ENCODE assay signal across 9 cellular contexts in genomic region chr12:96502477-96502876, GRCh38. TPM values are rescaled to one million over a fixed set of nuclear protein-coding genes. Genes with fewer than 3 reads are reported as not detected.
DNase-seq lines count a peak whose midpoint lies in the region; ATAC-seq and TF ChIP-seq lines count a peak whose summit lies in the region.
"Had no signal": no experiment of that assay in that cellular context is flagged by ENCODE, and none has a peak within 500 bp of the region (broad histone marks: within the 10 kb centered on the region; RNA-seq: fewer than 3 reads in every experiment).

No MANE protein-coding gene starts in this region.

- H3K36me3 Mint-ChIP-seq in T-cell: no peaks in the 10 kb centered on the region
- H3K36me3 Mint-ChIP-seq in chondrocyte (ENCODE audit: low read depth): no peaks in the 10 kb centered on the region

- H3K4me3 ChIP-seq in mesendoderm (ENCODE audit: low read length) (no peak overlapping the region), foreskin fibroblast (ENCODE audit: low read depth in 1 of 2, low read length in 2 of 2) (no peak overlapping the region)
- H3K4me3 ChIP-seq: testis had no signal

- H3K4me1 ChIP-seq in mesendoderm (ENCODE audit: control insufficient read depth, low read depth, low read length): peaks cover 4% of the 10 kb centered on the region
- H3K4me1 ChIP-seq: testis had no signal

- no peak overlapping the region for H2BK15ac ChIP-seq in mesendoderm (replicated peaks; ENCODE audit: low read depth)

- ATAC-seq in GM18909 (IDR thresholded peaks at IDR 0.05; ENCODE audit: poor library complexity, unreplicated experiment): peak; percentile 59
- peak; percentile 63 for ATAC-seq in HG02678 (IDR thresholded peaks at IDR 0.05; ENCODE audit: unreplicated experiment)
- ATAC-seq in T-cell (replicated peaks in 1 of 4): no peak
- ATAC-seq in Right ventricle myocardium inferior: no peak

- no peak overlapping the region for H3K23ac ChIP-seq in mesendoderm (ENCODE audit: low read length)

- H3K9ac ChIP-seq in mesendoderm (ENCODE audit: low read length): no peak overlapping the region

- POLR2A ChIA-PET in T-cell (lab: Charles Lee): interaction anchor here in 1 of 2 donors (0.9 to 1.1 kb wide), 3 partner anchors 13 to 103 kb away, joined by 3 to 5 read pairs (median 4); partner anchors contain the start of gene CFAP54

- H3K9me3 Mint-ChIP-seq in T-cell: no peaks in the 10 kb centered on the region
- no peaks in the 10 kb centered on the region for H3K9me3 Mint-ChIP-seq in chondrocyte (ENCODE audit: low read depth)

- no peak overlapping the region for H3K27ac ChIP-seq in mesendoderm (ENCODE audit: low read depth, low read length)

- no peak overlapping the region for H3K56ac ChIP-seq in mesendoderm (ENCODE audit: low read length)

- H3K18ac ChIP-seq in mesendoderm (ENCODE audit: low read length): peak overlapping the region; percentile 22

- TF ChIP-seq CTCF in chondrocyte (IDR thresholded peaks at IDR 0.05) (no peak), foreskin fibroblast (IDR thresholded peaks at IDR 0.05; ENCODE audit: low read depth, low read length) (no peak)

- no peak overlapping the region for H3K4ac ChIP-seq in mesendoderm (ENCODE audit: low read depth, low read length)

- intact Hi-C loops in Right ventricle myocardium inferior (cut with DNase I): no loop called here

- no peak overlapping the region for H2AK5ac ChIP-seq in mesendoderm (ENCODE audit: low read length)

- H4K8ac ChIP-seq in mesendoderm (ENCODE audit: low read depth, low read length): no peak overlapping the region

- CTCF ChIA-PET in T-cell (lab: Charles Lee): interaction anchor here in 1 of 2 donors (0.9 to 2.1 kb wide), 5 partner anchors 9 to 103 kb away, joined by 3 to 9 read pairs (median 4); no protein-coding TSS in a partner anchor

- H2BK5ac ChIP-seq in mesendoderm (ENCODE audit: low read length): no peak overlapping the region

- no peaks in the 10 kb centered on the region for H3K36me3 ChIP-seq in mesendoderm (ENCODE audit: control insufficient read depth, insufficient read depth, low read length)

- H2BK120ac ChIP-seq in mesendoderm (ENCODE audit: low read depth, low read length): peak overlapping the region; percentile 78

- no peaks in the 10 kb centered on the region for H3K79me1 ChIP-seq in mesendoderm (ENCODE audit: low read length)

- peaks cover 39 to 47% (median 44%) of the 10 kb centered on the region in 3 donors for H3K4me1 Mint-ChIP-seq in T-cell
- peaks cover 22% of the 10 kb centered on the region for H3K4me1 Mint-ChIP-seq in chondrocyte (ENCODE audit: low read depth)

- H3K27me3 Mint-ChIP-seq in T-cell (no peaks in the 10 kb centered on the region), chondrocyte (ENCODE audit: low read depth) (no peaks in the 10 kb centered on the region)

- peak overlapping the region in 1 of 3 donors; percentile 13 for H3K4me3 Mint-ChIP-seq in T-cell
- no peak overlapping the region for H3K4me3 Mint-ChIP-seq in chondrocyte (ENCODE audit: unreplicated experiment)

- no peaks in the 10 kb centered on the region for H3K27me3 ChIP-seq in mesendoderm (ENCODE audit: insufficient read depth, low read length, poor library complexity)
- H3K27me3 ChIP-seq: testis had no signal

- no peak overlapping the region for H3K4me2 ChIP-seq in mesendoderm (ENCODE audit: low read length)

- no peak overlapping the region for H4K5ac ChIP-seq in mesendoderm (ENCODE audit: low read length)

- H3K79me2 ChIP-seq in mesendoderm (ENCODE audit: control insufficient read depth, insufficient read depth, low read length): no peaks in the 10 kb centered on the region

- H3K27ac Mint-ChIP-seq in T-cell (peak overlapping the region; percentile 92 to 93), chondrocyte (ENCODE audit: unreplicated experiment) (no peak overlapping the region)

- no peak for DNase-seq in T-cell
- DNase-seq in mesendoderm: peak; percentile 34
- no peak for DNase-seq in superior temporal gyrus (ENCODE audit: extremely low spot score)
- DNase-seq in chondrocyte (ENCODE audit: low spot score): no peak
- DNase-seq in Right ventricle myocardium inferior (ENCODE audit: missing footprints): no peak
- DNase-seq in foreskin fibroblast: no peak
- DNase-seq: testis had no signal

RNA-seq across cellular contexts. Expression of gene CFAP54, which starts 13.1 kb away (rescaled TPM):
- under 1 TPM; 0.47 to 0.95 (median 0.90) TPM for total RNA-seq in T-cell
- 0.10 TPM for polyA plus RNA-seq in mesendoderm (2013, experiment 1 of 2)
- 0.15 TPM for polyA plus RNA-seq in mesendoderm (2013, experiment 2 of 2)
- 0.15 to 1.1 TPM (median 0.44 TPM) in 3 replicates for total RNA-seq in chondrocyte
- total RNA-seq in Right ventricle myocardium inferior: 0.22 TPM

Comparison
In these comparisons a context has a peak if more than half of its experiments do, and no peak if none do; other contexts are left out.
1. ATAC-seq: peak in GM18909 (single experiment) and HG02678 (single experiment); none in T-cell (0 of 4) and Right ventricle myocardium inferior (single experiment).